ENCODE assay signal across 11 cellular contexts in the genomic region with DNA sequence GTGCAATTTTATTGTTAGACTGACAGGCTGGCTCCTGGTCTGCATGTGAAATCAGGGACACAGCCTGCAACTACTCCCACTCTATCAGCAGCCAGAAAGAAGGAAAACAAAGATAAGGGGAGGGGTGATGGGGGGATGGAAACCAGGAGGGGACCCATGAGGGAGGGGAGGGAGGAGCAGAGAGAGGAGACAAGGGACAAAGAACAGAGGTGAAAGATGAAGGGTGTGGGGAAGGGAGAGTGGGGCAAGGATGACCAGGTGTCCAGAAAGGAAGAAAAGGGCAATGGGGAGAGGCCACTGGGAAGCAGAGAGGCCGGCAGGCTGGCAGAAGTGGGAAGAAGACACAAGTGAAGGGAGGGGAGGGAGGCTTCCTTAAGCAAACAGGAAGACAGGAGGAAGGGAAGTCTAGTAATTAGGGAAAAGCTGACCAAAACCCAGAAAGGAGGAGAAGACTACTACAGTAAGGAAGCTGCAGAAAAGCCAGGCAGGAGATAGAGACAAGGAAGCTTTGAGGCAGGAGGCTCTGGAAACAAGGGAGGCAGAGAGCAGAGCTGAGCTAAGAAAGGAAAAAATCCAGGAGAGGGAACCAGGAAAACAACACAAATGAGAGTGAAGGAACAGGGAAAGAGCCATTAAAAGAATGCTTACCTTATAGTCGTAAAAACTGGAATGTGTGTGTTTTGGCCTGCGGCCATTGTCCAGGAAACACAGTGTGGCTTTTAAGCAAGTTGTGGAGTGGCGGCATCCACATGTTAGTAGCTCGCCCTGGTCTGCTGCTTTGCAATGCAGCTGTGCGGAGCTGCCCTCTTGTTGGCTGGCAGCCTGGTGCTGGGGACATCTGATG.
DNase-seq lines count a peak whose midpoint lies in the region; ATAC-seq and TF ChIP-seq lines count a peak whose summit lies in the region.
"Had no signal": no experiment of that assay in that cellular context is flagged by ENCODE, and none has a peak within 500 bp of the region (broad histone marks: within the 10 kb centered on the region; RNA-seq: fewer than 3 reads in every experiment).

No MANE protein-coding gene starts in this region.

- H3K4me2 ChIP-seq in BLaER1, result peak overlapping the region; percentile 95
- peak overlapping the region; percentile 37 for H3K4me2 ChIP-seq in Loucy (ENCODE audit: low read depth, low read length, poor library complexity, severe bottlenecking)
- no peak overlapping the region for H3K4me2 ChIP-seq in neural cell (ENCODE audit: low read length)
- H3K4me2 ChIP-seq: KMS-11 had no signal

- no peaks in the 10 kb centered on the region for H4K20me1 ChIP-seq in BLaER1
- no peaks in the 10 kb centered on the region for H4K20me1 ChIP-seq in Loucy (ENCODE audit: insufficient read depth, low read length, poor library complexity, severe bottlenecking)
- no peaks in the 10 kb centered on the region for H4K20me1 ChIP-seq in neural cell (ENCODE audit: insufficient read depth)

- H3K9ac ChIP-seq in BLaER1, result peak overlapping the region; percentile 97
- H3K9ac ChIP-seq in Loucy (ENCODE audit: low read depth, low read length, poor library complexity, severe bottlenecking), result no peak overlapping the region
- H3K9ac ChIP-seq in neural cell (ENCODE audit: low read length), result peak overlapping the region; percentile 71
- H3K9ac ChIP-seq: KMS-11 had no signal

- H3K36me3 ChIP-seq in BLaER1, result peaks cover 53% of the 10 kb centered on the region
- no peaks in the 10 kb centered on the region for H3K36me3 ChIP-seq in Loucy (ENCODE audit: insufficient read depth, low read length)
- no peaks in the 10 kb centered on the region for H3K36me3 ChIP-seq in esophagus muscularis mucosa
- no peaks in the 10 kb centered on the region for H3K36me3 ChIP-seq in neural cell (ENCODE audit: insufficient read depth, low read length)
- no peaks in the 10 kb centered on the region for H3K36me3 ChIP-seq in ascending aorta
- H3K36me3 ChIP-seq: cardiac muscle cell, right lobe of liver had no signal

- H3K79me2 ChIP-seq in Loucy (ENCODE audit: insufficient read depth, low read length), result no peaks in the 10 kb centered on the region
- H3K79me2 ChIP-seq in neural cell (replicated peaks; ENCODE audit: insufficient read depth, low read length), result no peaks in the 10 kb centered on the region

- peak; percentile 43 for TF ChIP-seq RAD21 in neural cell (conservative IDR thresholded peaks at IDR 0.05)

- no peak for DNase-seq in esophagus muscularis mucosa (ENCODE audit: extremely low spot score)
- DNase-seq in ascending aorta (ENCODE audit: low spot score in 2 of 2), result no peak
- DNase-seq in NCI-H1694 treated with DMSO at 0.1 percent for 48 hours (lab: John Stamatoyannopoulos, UW), result no peak

- H3K27ac ChIP-seq in BLaER1 (peak overlapping the region; percentile 98), esophagus muscularis mucosa (replicated peaks in 1 of 4) (peak overlapping the region; percentile 28 to 55 (median 40)), neural cell (ENCODE audit: low read length) (peak overlapping the region; percentile 94), ascending aorta (no peak overlapping the region)
- H3K27ac ChIP-seq: cardiac muscle cell, KMS-11, right lobe of liver had no signal

- no peak for ATAC-seq in HG03565 (IDR thresholded peaks at IDR 0.05; ENCODE audit: unreplicated experiment)
- ATAC-seq in HG03354 (IDR thresholded peaks at IDR 0.05; ENCODE audit: poor library complexity, severe bottlenecking, unreplicated experiment), result no peak

- H3K9me2 ChIP-seq in Loucy (replicated peaks; ENCODE audit: low read depth, low read length) (no peaks in the 10 kb centered on the region), neural cell (ENCODE audit: insufficient read depth, low read length) (no peaks in the 10 kb centered on the region)

- H3K4me3 ChIP-seq in BLaER1 (peak overlapping the region; percentile 73), Loucy (ENCODE audit: low read length, poor library complexity, severe bottlenecking) (no peak overlapping the region), esophagus muscularis mucosa (no peak overlapping the region), neural cell (ENCODE audit: low read length) (peak overlapping the region; percentile 22), ascending aorta (no peak overlapping the region)
- H3K4me3 ChIP-seq: cardiac muscle cell, right lobe of liver had no signal

- peaks cover 49% of the 10 kb centered on the region for H3K9me3 ChIP-seq in BLaER1
- no peaks in the 10 kb centered on the region for H3K9me3 ChIP-seq in Loucy (ENCODE audit: insufficient read depth, low read depth, low read length)
- no peaks in the 10 kb centered on the region for H3K9me3 ChIP-seq in esophagus muscularis mucosa
- H3K9me3 ChIP-seq in neural cell (ENCODE audit: low read length), result no peaks in the 10 kb centered on the region
- H3K9me3 ChIP-seq in ascending aorta, result no peaks in the 10 kb centered on the region
- H3K9me3 ChIP-seq: right lobe of liver had no signal

- WGBS in esophagus muscularis mucosa, result 78% methylated on average over 6 of the region's 6 CpGs

- peak overlapping the region; percentile 46; the same call in 1 of the 2 replicates for H2AFZ ChIP-seq in Loucy (ENCODE audit: low read length)
- peak overlapping the region; percentile 11 for H2AFZ ChIP-seq in neural cell (ENCODE audit: low read depth, low read length)

- H3K4me1 ChIP-seq in BLaER1, result peaks cover 65% of the 10 kb centered on the region
- H3K4me1 ChIP-seq in Loucy (ENCODE audit: insufficient read depth, low read length, poor library complexity, severe bottlenecking), result peaks cover 14% of the 10 kb centered on the region
- H3K4me1 ChIP-seq in esophagus muscularis mucosa, result peaks cover 12 to 15% (median 14%) of the 10 kb centered on the region in 4 donors
- H3K4me1 ChIP-seq in ascending aorta, result peaks cover 0 to 11% of the 10 kb centered on the region in 2 donors
- H3K4me1 ChIP-seq: right lobe of liver had no signal

- no peak for TF ChIP-seq POLR2A in esophagus muscularis mucosa (IDR thresholded peaks at IDR 0.05; ENCODE audit: low read depth)

- intact Hi-C loops in esophagus muscularis mucosa (cut with DNase I) (loop anchor here (2.0 kb wide), 1 partner anchor 931 kb away; no protein-coding TSS in a partner anchor), ascending aorta (cut with DNase I) (loop anchor here (1.0 to 2.0 kb wide), 2 partner anchors 519 to 959 kb away; no protein-coding TSS in a partner anchor)

- TF ChIP-seq EP300 in esophagus muscularis mucosa (IDR thresholded peaks at IDR 0.05) (no peak), neural cell (conservative IDR thresholded peaks at IDR 0.05; ENCODE audit: poor library complexity, severe bottlenecking) (no peak)

- H3K27me3 ChIP-seq in BLaER1 (no peaks in the 10 kb centered on the region), Loucy (ENCODE audit: insufficient read depth, low read length, poor library complexity, severe bottlenecking) (no peaks in the 10 kb centered on the region), esophagus muscularis mucosa (peaks cover 0 to 5% (median 0%) of the 10 kb centered on the region in 4 donors), neural cell (ENCODE audit: insufficient read depth, low read depth, low read length) (no peaks in the 10 kb centered on the region), ascending aorta (no peaks in the 10 kb centered on the region)
- H3K27me3 ChIP-seq: cardiac muscle cell, right lobe of liver had no signal

- H3F3A ChIP-seq in Loucy (ENCODE audit: low read depth) (no peaks in the 10 kb centered on the region), neural cell (ENCODE audit: insufficient read depth, low read length, poor library complexity, severe bottlenecking) (peaks cover 9% of the 10 kb centered on the region)

- TF ChIP-seq CTCF in Loucy (conservative IDR thresholded peaks at IDR 0.05; ENCODE audit: low read length) (no peak), esophagus muscularis mucosa (IDR thresholded peaks at IDR 0.05) (no peak), neural cell (IDR thresholded peaks at IDR 0.05; ENCODE audit: poor library complexity, severe bottlenecking) (no peak), ascending aorta (IDR thresholded peaks at IDR 0.05) (no peak)

TF ChIP-seq in neural cell, 6 proteins besides CTCF, POLR2A, EP300 and RAD21:
- peak; percentile 27 for TF ChIP-seq SMC3 (conservative IDR thresholded peaks at IDR 0.05; ENCODE audit: poor library complexity)
- no peak for TF ChIP-seq TAF1 (IDR thresholded peaks at IDR 0.05; ENCODE audit: low read depth)
- peak; percentile 24 for TF ChIP-seq POLR2AphosphoS5 (IDR thresholded peaks at IDR 0.05)
- TF ChIP-seq REST (IDR thresholded peaks at IDR 0.05; ENCODE audit: borderline replicate concordance), result peak; percentile 79
- no peak for TF ChIP-seq EZH2 (IDR thresholded peaks at IDR 0.05; ENCODE audit: borderline replicate concordance, insufficient read depth, low read length, poor library complexity, severe bottlenecking)
- TF ChIP-seq MXI1 (conservative IDR thresholded peaks at IDR 0.05; ENCODE audit: poor library complexity, severe bottlenecking), result no peak
TF ChIP-seq in neural cell: peak in this region for 3.

Comparison
In these comparisons a context has a peak if more than half of its experiments do, and no peak if none do; other contexts are left out.
1. H3K27ac ChIP-seq: peak in BLaER1 (single experiment), esophagus muscularis mucosa (4 of 4) and neural cell (single experiment); none in ascending aorta (0 of 2).
2. H3K4me3 ChIP-seq: peak in BLaER1 (single experiment) and neural cell (single experiment); none in Loucy (single experiment), esophagus muscularis mucosa (0 of 4) and ascending aorta (0 of 2).